ENCODE assay signal across 9 cellular contexts in genomic region chr17:50507871-50508572, GRCh38. TPM values are rescaled to one million over a fixed set of nuclear protein-coding genes. Genes with fewer than 3 reads are reported as not detected.
DNase-seq lines count a peak whose midpoint lies in the region; ATAC-seq and TF ChIP-seq lines count a peak whose summit lies in the region.
"Had no signal": no experiment of that assay in that cellular context is flagged by ENCODE, and none has a peak within 500 bp of the region (broad histone marks: within the 10 kb centered on the region; RNA-seq: fewer than 3 reads in every experiment).

Gene MYCBPAP (plus strand): TSS chr17:50508439. CDS start chr17:50508675, 236 bp downstream.

- TF ChIP-seq CTCF in OCI-LY7 (conservative IDR thresholded peaks at IDR 0.05; ENCODE audit: low read length) = no peak; the same call in 1 of the 2 replicates
- no peak for TF ChIP-seq CTCF in fibroblast of pulmonary artery (IDR thresholded peaks at IDR 0.05; ENCODE audit: low read length, missing control alignments)
- no peak for TF ChIP-seq CTCF in natural killer cell (IDR thresholded peaks at IDR 0.05)

- peaks cover 0 to 26% of the 10 kb centered on the region in 2 donors for H3K27me3 Mint-ChIP-seq in natural killer cell (ENCODE audit: low read depth in 2 of 2)
- H3K27me3 Mint-ChIP-seq in stimulated activated naive B cell treated with anti-CD40 and anti-IgM and Interleukin-4, amounts not matched to agents 10 μg/mL and 1 μg/mL and 100 μg/mL, for 72 hours = peaks cover 22 to 34% of the 10 kb centered on the region in 2 donors

- H4K20me1 ChIP-seq in OCI-LY7 (ENCODE audit: insufficient read depth, low read length) = no peaks in the 10 kb centered on the region

- H3K4me3 Mint-ChIP-seq in natural killer cell = peak within 1 kb of the TSS; percentile 96
- H3K4me3 Mint-ChIP-seq in stimulated activated naive B cell treated with anti-CD40 and anti-IgM and Interleukin-4, amounts not matched to agents 10 μg/mL and 1 μg/mL and 100 μg/mL, for 72 hours = peak within 1 kb of the TSS; percentile 85 to 90

- POLR2A ChIA-PET in OCI-LY7 (lab: Charles Lee) = no interaction called here

- peak within 1 kb of the TSS; percentile 82 for H3K4me2 ChIP-seq in OCI-LY7 (ENCODE audit: low read length)

- peak within 1 kb of the TSS; percentile 98 for H2AFZ ChIP-seq in OCI-LY7 (ENCODE audit: low read length)

- H3K9me3 Mint-ChIP-seq in natural killer cell = no peaks in the 10 kb centered on the region
- no peaks in the 10 kb centered on the region for H3K9me3 Mint-ChIP-seq in stimulated activated naive B cell treated with anti-CD40 and anti-IgM and Interleukin-4, amounts not matched to agents 10 μg/mL and 1 μg/mL and 100 μg/mL, for 72 hours

- no peaks in the 10 kb centered on the region for H3K79me2 ChIP-seq in OCI-LY7 (ENCODE audit: insufficient read depth, low read depth, low read length)

- no peaks in the 10 kb centered on the region for H3K36me3 Mint-ChIP-seq in natural killer cell
- H3K36me3 Mint-ChIP-seq in stimulated activated naive B cell treated with anti-CD40 and anti-IgM and Interleukin-4, amounts not matched to agents 10 μg/mL and 1 μg/mL and 100 μg/mL, for 72 hours = no peaks in the 10 kb centered on the region

- DNase-seq in C1 segment of cervical spinal cord (lab: John Stamatoyannopoulos, UW) (peak in 11 of 14 donors; percentile 12 to 75 (median 41)), GOT3 (lab: John Stamatoyannopoulos, UW) (peak; percentile 33), OCI-LY7 (ENCODE audit: low spot score) (peak; percentile 82), fibroblast of pulmonary artery (ENCODE audit: low read depth) (peak; percentile 72), natural killer cell (peak; percentile 64), OCI-M2 (lab: John Stamatoyannopoulos, UW; ENCODE audit: unreplicated experiment) (no peak)
- peak; percentile 54 for DNase-seq in activated T-helper 9 cell treated with anti-CD3 and anti-CD28 coated beads, Interleukin-2, amount 50 U/mL, for 16 hours (ENCODE audit: low read depth)
- peak; percentile 70 for DNase-seq in stimulated activated naive B cell treated with anti-CD40 and anti-IgM and Interleukin-4, amounts not matched to agents 10 μg/mL and 1 μg/mL and 100 μg/mL, for 72 hours

- peaks cover 13 to 20% of the 10 kb centered on the region in 2 donors for H3K4me1 Mint-ChIP-seq in natural killer cell
- peaks cover 13 to 24% of the 10 kb centered on the region in 2 donors for H3K4me1 Mint-ChIP-seq in stimulated activated naive B cell treated with anti-CD40 and anti-IgM and Interleukin-4, amounts not matched to agents 10 μg/mL and 1 μg/mL and 100 μg/mL, for 72 hours

- no peaks in the 10 kb centered on the region for H3K9me3 ChIP-seq in OCI-LY7 (ENCODE audit: low read length)

- intact Hi-C loops in OCI-LY7 (cut with micrococcal nuclease; ENCODE audit: unreplicated experiment) = no loop called here
- intact Hi-C loops in natural killer cell (cut with micrococcal nuclease) = no loop called here

- ATAC-seq in natural killer cell = peak; percentile 85 to 92 (median 91)
- peak; percentile 84 to 88 for ATAC-seq in stimulated activated naive B cell treated with anti-CD40 and anti-IgM and Interleukin-4, amounts not matched to agents 10 μg/mL and 1 μg/mL and 100 μg/mL, for 72 hours (replicated peaks)

- peak within 1 kb of the TSS; percentile 82 to 94 for H3K27ac Mint-ChIP-seq in natural killer cell
- H3K27ac Mint-ChIP-seq in stimulated activated naive B cell treated with anti-CD40 and anti-IgM and Interleukin-4, amounts not matched to agents 10 μg/mL and 1 μg/mL and 100 μg/mL, for 72 hours = peak within 1 kb of the TSS; percentile 91

- H3K4me1 ChIP-seq in OCI-LY7 (ENCODE audit: insufficient read depth, low read length, poor library complexity, severe bottlenecking) = peaks cover 15% of the 10 kb centered on the region

- CTCF ChIA-PET in OCI-LY7 (lab: Charles Lee; ENCODE audit: unreplicated experiment) = no interaction called here

- H3K9me2 ChIP-seq in OCI-LY7 (ENCODE audit: insufficient read depth, low read length) = no peaks in the 10 kb centered on the region

- no peaks in the 10 kb centered on the region for H3K36me3 ChIP-seq in OCI-LY7 (ENCODE audit: insufficient read depth, low read length)

- BruUV-seq in OCI-LY7 (replicated peaks; lab: Mats Ljungman, UMichigan) = no TSS peak

- peak within 1 kb of the TSS; percentile 26 for H3K27ac ChIP-seq in OCI-LY7 (ENCODE audit: low read depth, low read length, poor library complexity, severe bottlenecking)

- peak within 1 kb of the TSS; percentile 79 for H3K4me3 ChIP-seq in OCI-LY7 (ENCODE audit: low read depth, low read length, poor library complexity, severe bottlenecking)
- H3K4me3 ChIP-seq in fibroblast of pulmonary artery (replicated peaks; ENCODE audit: low read depth, low read length) = peak within 1 kb of the TSS; percentile 54

RNA-seq across cellular contexts. Expression of gene MYCBPAP, which starts in this region (rescaled TPM):
- total RNA-seq in OCI-LY7 (2014; rRNA removed; shearing (Covaris generic)) = 3.0 and 5.0 TPM in 2 replicates
- 6.8 and 7.8 TPM in 2 replicates for total RNA-seq in OCI-LY7 (2022)
- total RNA-seq in natural killer cell = 1 to 10 TPM in 1 of 3 donors, under 1 TPM in 2; 0.26 to 4.9 (median 0.70) TPM
- total RNA-seq: HT1080 had no signal
